ENCODE assay signal across 22 cellular contexts in genomic region chr20:53832499-53832898, GRCh38.
DNase-seq lines count a peak whose midpoint lies in the region; ATAC-seq, FAIRE-seq and TF ChIP-seq lines count a peak whose summit lies in the region.
"Had no signal": no experiment of that assay in that cellular context is flagged by ENCODE, and none has a peak within 500 bp of the region (broad histone marks: within the 10 kb centered on the region; RNA-seq: fewer than 3 reads in every experiment).

No MANE protein-coding gene starts in this region.

- H3K9me3 Mint-ChIP-seq in natural killer cell treated with Interleukin-12 subunit alpha and Interleukin-12 subunit beta and Interleukin-15 and Interleukin-18, amount 100 ng/mL, for 72 hours = no peaks in the 10 kb centered on the region
- no peaks in the 10 kb centered on the region for H3K9me3 Mint-ChIP-seq in natural killer cell
- peaks cover 8 to 9% of the 10 kb centered on the region in 2 donors for H3K9me3 Mint-ChIP-seq in stimulated activated naive B cell treated with anti-CD40 and anti-IgM and Interleukin-4, amounts not matched to agents 10 μg/mL and 1 μg/mL and 100 μg/mL, for 72 hours

- H3K4me3 ChIP-seq in Panc1 (ENCODE audit: low read depth in 2 of 2, low read length in 2 of 2) (no peak overlapping the region), HepG2 (replicated peaks in 1 of 3; ENCODE audit: insufficient read depth in 1 of 3, low read depth in 2 of 3, low read length in 3 of 3) (no peak overlapping the region)
- H3K4me3 ChIP-seq: SK-N-MC had no signal

- FAIRE-seq in HepG2 (lab: Jason Lieb, UNC) (no peak), GM12891 (lab: Jason Lieb, UNC) (no peak)

- TF ChIP-seq EP300 in HepG2 (IDR thresholded peaks at IDR 0.05; ENCODE audit: low read depth in 2 of 2, low read length in 2 of 2) = no peak
- TF ChIP-seq EP300 in HepG2 (CRISPR knock-in tag; IDR thresholded peaks at IDR 0.05; ENCODE audit: borderline replicate concordance) = no peak

- no peaks in the 10 kb centered on the region for H3K79me2 ChIP-seq in HepG2 (ENCODE audit: insufficient read depth, low read length)

- peaks cover 5% of the 10 kb centered on the region for H3K36me3 Mint-ChIP-seq in natural killer cell treated with Interleukin-12 subunit alpha and Interleukin-12 subunit beta and Interleukin-15 and Interleukin-18, amount 100 ng/mL, for 72 hours
- no peaks in the 10 kb centered on the region for H3K36me3 Mint-ChIP-seq in natural killer cell
- H3K36me3 Mint-ChIP-seq in stimulated activated naive B cell treated with anti-CD40 and anti-IgM and Interleukin-4, amounts not matched to agents 10 μg/mL and 1 μg/mL and 100 μg/mL, for 72 hours = peaks cover 6 to 12% of the 10 kb centered on the region in 2 donors

- CTCF ChIA-PET in Panc1 (lab: Charles Lee) = no interaction called here
- CTCF ChIA-PET in HepG2 (lab: Yijun Ruan, JAX; ENCODE audit: low intra/inter-chr PET ratio, low total read pairs) = no interaction called here

- peaks cover 42 to 54% of the 10 kb centered on the region in 2 donors for H3K4me1 Mint-ChIP-seq in natural killer cell treated with Interleukin-12 subunit alpha and Interleukin-12 subunit beta and Interleukin-15 and Interleukin-18, amount 100 ng/mL, for 72 hours (ENCODE audit: low read depth in 2 of 2)
- peaks cover 59 to 64% of the 10 kb centered on the region in 2 donors for H3K4me1 Mint-ChIP-seq in natural killer cell
- peaks cover 47 to 87% of the 10 kb centered on the region in 2 donors for H3K4me1 Mint-ChIP-seq in stimulated activated naive B cell treated with anti-CD40 and anti-IgM and Interleukin-4, amounts not matched to agents 10 μg/mL and 1 μg/mL and 100 μg/mL, for 72 hours

- H3K27me3 Mint-ChIP-seq in natural killer cell treated with Interleukin-12 subunit alpha and Interleukin-12 subunit beta and Interleukin-15 and Interleukin-18, amount 100 ng/mL, for 72 hours = no peaks in the 10 kb centered on the region
- no peaks in the 10 kb centered on the region for H3K27me3 Mint-ChIP-seq in natural killer cell (ENCODE audit: low read depth in 2 of 2)
- no peaks in the 10 kb centered on the region for H3K27me3 Mint-ChIP-seq in stimulated activated naive B cell treated with anti-CD40 and anti-IgM and Interleukin-4, amounts not matched to agents 10 μg/mL and 1 μg/mL and 100 μg/mL, for 72 hours

- H3K27ac ChIP-seq in Panc1 (ENCODE audit: low read length) = peak overlapping the region; percentile 100
- H3K27ac ChIP-seq in HepG2 (ENCODE audit: extremely low read length, insufficient read depth, low read length) = no peak overlapping the region
- H3K27ac ChIP-seq: SK-N-MC had no signal

- in situ Hi-C loops in Panc1 (cut with HindIII; ENCODE audit: low pct_unique_long_range_greater_than_20kb, low sequenced_read_pairs) = no loop called here
- in situ Hi-C loops in HepG2 (cut with HindIII; ENCODE audit: extremely low pct_ligation_motif_present, low pct_unique_long_range_greater_than_20kb) = no loop called here

- BruUV-seq in Panc1 (replicated peaks; lab: Mats Ljungman, UMichigan) (no TSS peak), HepG2 (replicated peaks; lab: Mats Ljungman, UMichigan) (no TSS peak)

- TF ChIP-seq RAD21 in HepG2 (CRISPR knock-in tag; IDR thresholded peaks at IDR 0.05) = no peak

- peak overlapping the region; percentile 5 to 9 for H3K27ac Mint-ChIP-seq in natural killer cell treated with Interleukin-12 subunit alpha and Interleukin-12 subunit beta and Interleukin-15 and Interleukin-18, amount 100 ng/mL, for 72 hours
- no peak overlapping the region for H3K27ac Mint-ChIP-seq in natural killer cell
- H3K27ac Mint-ChIP-seq in stimulated activated naive B cell treated with anti-CD40 and anti-IgM and Interleukin-4, amounts not matched to agents 10 μg/mL and 1 μg/mL and 100 μg/mL, for 72 hours = peak overlapping the region; percentile 95

- no peak overlapping the region for H3K9ac ChIP-seq in HepG2 (ENCODE audit: insufficient read depth, low read depth, low read length)

- intact Hi-C loops in natural killer cell (cut with micrococcal nuclease) (no loop called here), Panc1 (cut with micrococcal nuclease; ENCODE audit: unreplicated experiment) (no loop called here), HepG2 (cut with micrococcal nuclease; ENCODE audit: unreplicated experiment) (no loop called here)

- H3K4me3 Mint-ChIP-seq in natural killer cell treated with Interleukin-12 subunit alpha and Interleukin-12 subunit beta and Interleukin-15 and Interleukin-18, amount 100 ng/mL, for 72 hours = no peak overlapping the region
- H3K4me3 Mint-ChIP-seq in natural killer cell = no peak overlapping the region
- H3K4me3 Mint-ChIP-seq in stimulated activated naive B cell treated with anti-CD40 and anti-IgM and Interleukin-4, amounts not matched to agents 10 μg/mL and 1 μg/mL and 100 μg/mL, for 72 hours = no peak overlapping the region

- H3K9me3 ChIP-seq in Panc1 (ENCODE audit: control insufficient read depth, insufficient read depth, low read depth, low read length) = peaks cover 6% of the 10 kb centered on the region
- no peaks in the 10 kb centered on the region for H3K9me3 ChIP-seq in HepG2 (ENCODE audit: low read length)
- H3K9me3 ChIP-seq: BE2C had no signal

- H2AFZ ChIP-seq in HepG2 (ENCODE audit: low read length) = no peak overlapping the region

- no peak for TF ChIP-seq CTCF in natural killer cell (IDR thresholded peaks at IDR 0.05)
- TF ChIP-seq CTCF in Panc1 (IDR thresholded peaks at IDR 0.05) = no peak
- no peak for TF ChIP-seq CTCF in HepG2 (CRISPR knock-in tag; IDR thresholded peaks at IDR 0.05)

- H3K4me2 ChIP-seq in HepG2 (ENCODE audit: low read depth, low read length) = no peak overlapping the region

- H3K36me3 ChIP-seq in Panc1 (ENCODE audit: control insufficient read depth, insufficient read depth, low read length) (no peaks in the 10 kb centered on the region), HepG2 (replicated peaks in 1 of 2; ENCODE audit: control insufficient read depth in 1 of 2, insufficient read depth in 2 of 2, low read length in 2 of 2) (no peaks in the 10 kb centered on the region)
- H3K36me3 ChIP-seq: BE2C had no signal

- POLR2A ChIA-PET in Panc1 (lab: Charles Lee) = no interaction called here
- POLR2A ChIA-PET in HepG2 (lab: Yijun Ruan, JAX) = no interaction called here

- no peak for DNase-seq in natural killer cell treated with Interleukin-12 subunit alpha and Interleukin-12 subunit beta and Interleukin-15 and Interleukin-18, amount 100 ng/mL, for 72 hours (ENCODE audit: low spot score)
- DNase-seq in natural killer cell (no peak), Panc1 (ENCODE audit: low read depth, low spot score) (no peak), HepG2 (ENCODE audit: low spot score) (no peak), kidney glomerular epithelial cell (lab: John Stamatoyannopoulos, UW) (no peak), GM12891 (ENCODE audit: insufficient read length, low spot score) (no peak)
- no peak for DNase-seq in stimulated activated naive B cell treated with anti-CD40 and anti-IgM and Interleukin-4, amounts not matched to agents 10 μg/mL and 1 μg/mL and 100 μg/mL, for 72 hours
- DNase-seq: BE2C, COR-L47, DMS79, H7, MV-4-11, NCI-H1105 treated with DMSO at 0.1 percent for 48 hours, NCI-H1694 treated with DMSO at 0.1 percent for 48 hours, NCI-H2081 treated with DMSO at 0.1 percent for 48 hours, NCI-H2171 treated with DMSO at 0.1 percent for 48 hours, NCI-H524 treated with DMSO at 0.1 percent for 48 hours, NCI-H82, OCI-M1, SHP77 treated with DMSO at 0.1 percent for 48 hours had no signal

- H4K20me1 ChIP-seq in HepG2 (ENCODE audit: insufficient read depth, low read length) = no peaks in the 10 kb centered on the region

- ATAC-seq in natural killer cell treated with Interleukin-12 subunit alpha and Interleukin-12 subunit beta and Interleukin-15 and Interleukin-18, amount 100 ng/mL, for 72 hours = no peak
- ATAC-seq in natural killer cell = no peak
- no peak for ATAC-seq in Panc1
- no peak for ATAC-seq in HepG2
- ATAC-seq in stimulated activated naive B cell treated with anti-CD40 and anti-IgM and Interleukin-4, amounts not matched to agents 10 μg/mL and 1 μg/mL and 100 μg/mL, for 72 hours (replicated peaks) = no peak
- ATAC-seq in HG03565 (IDR thresholded peaks at IDR 0.05; ENCODE audit: unreplicated experiment) = no peak

- TF ChIP-seq POLR2A in HepG2 (IDR thresholded peaks at IDR 0.05; ENCODE audit: insufficient read depth in 1 of 2, low read depth in 2 of 2, low read length in 2 of 2) (no peak), GM12891 (IDR thresholded peaks at IDR 0.05; ENCODE audit: low read depth, low read length) (no peak)

- H3K27me3 ChIP-seq in Panc1 (ENCODE audit: control insufficient read depth, insufficient read depth, low read length) (no peaks in the 10 kb centered on the region), HepG2 (ENCODE audit: control insufficient read depth in 1 of 2, insufficient read depth in 2 of 2, low read length in 2 of 2) (no peaks in the 10 kb centered on the region)
- H3K27me3 ChIP-seq: BE2C had no signal

- H3K4me1 ChIP-seq in Panc1 (ENCODE audit: control insufficient read depth, insufficient read depth, low read length) = peaks cover 33% of the 10 kb centered on the region
- H3K4me1 ChIP-seq in HepG2 (ENCODE audit: insufficient read depth, low read length) = peaks cover 46% of the 10 kb centered on the region

- 96% methylated on average over 7 of the region's 7 CpGs for WGBS in HepG2 (ENCODE audit: low lambda C conversion rate)

TF ChIP-seq in HepG2, 621 proteins besides CTCF, POLR2A, EP300 and RAD21:
- TF ChIP-seq ZMYM2 (CRISPR knock-in tag; IDR thresholded peaks at IDR 0.05) (no peak), ZNF629 (CRISPR knock-in tag; conservative IDR thresholded peaks at IDR 0.05) (peak; percentile 81), CHD4 (IDR thresholded peaks at IDR 0.05; ENCODE audit: borderline replicate concordance, low read length) (peak; percentile 77; the same call in 1 of the 2 replicates), ZMYM3 (CRISPR knock-in tag; IDR thresholded peaks at IDR 0.05) (peak; percentile 19; the same call in 1 of the 2 replicates)

TF ChIP-seq in GM12891, 5 proteins besides CTCF, POLR2A, EP300 and RAD21:
- TF ChIP-seq SPI1 (IDR thresholded peaks at IDR 0.05; ENCODE audit: low read depth, low read length) (no peak), POLR2AphosphoS5 (IDR thresholded peaks at IDR 0.05; ENCODE audit: low read depth, low read length) (no peak), PAX5 (IDR thresholded peaks at IDR 0.05; ENCODE audit: insufficient read depth, low read length, severe bottlenecking) (no peak), TAF1 (IDR thresholded peaks at IDR 0.05; ENCODE audit: low read depth, low read length) (no peak), POU2F2 (IDR thresholded peaks at IDR 0.05; ENCODE audit: low read depth, low read length) (no peak)

Comparison
In these comparisons a context has a peak if more than half of its experiments do, and no peak if none do; other contexts are left out.
1. H3K27ac Mint-ChIP-seq: peak in natural killer cell treated with Interleukin-12 subunit alpha and Interleukin-12 subunit beta and Interleukin-15 and Interleukin-18, amount 100 ng/mL, for 72 hours (2 of 2) and stimulated activated naive B cell treated with anti-CD40 and anti-IgM and Interleukin-4, amounts not matched to agents 10 μg/mL and 1 μg/mL and 100 μg/mL, for 72 hours (single experiment); none in natural killer cell (0 of 2).